ENCODE assay signal across 1 cellular context in the genomic region with DNA sequence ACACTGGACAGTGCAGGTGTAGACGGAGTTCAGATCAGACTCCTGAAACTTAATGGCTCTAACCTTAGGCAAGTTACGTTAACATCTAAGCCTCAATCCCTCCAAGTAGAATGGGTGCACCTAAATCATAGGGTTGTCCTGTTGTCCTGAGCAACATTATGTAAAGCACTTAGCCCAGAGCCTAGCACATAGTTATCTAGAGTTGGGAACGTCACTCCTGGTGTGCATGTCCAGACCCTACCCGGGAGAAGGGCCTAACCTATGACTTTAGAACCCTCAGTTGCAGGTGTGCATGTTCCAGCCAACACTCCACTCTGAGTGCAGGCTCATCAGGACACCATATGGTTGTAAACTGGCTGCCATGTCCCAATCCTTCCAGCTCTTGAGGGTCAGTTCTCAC.
TF ChIP-seq lines count a peak whose summit lies in the region.

No MANE protein-coding gene starts in this region.

TF ChIP-seq in HepG2, 621 proteins besides CTCF, POLR2A, EP300 and RAD21:
- TF ChIP-seq TCF7L2 (IDR thresholded peaks at IDR 0.05; ENCODE audit: low read depth, low read length) (no peak), SRY (CRISPR knock-in tag; IDR thresholded peaks at IDR 0.05) (no peak), KDM5B (CRISPR knock-in tag; IDR thresholded peaks at IDR 0.05; ENCODE audit: borderline replicate concordance) (no peak), RBM22 (optimal IDR thresholded peaks at IDR 0.05; ENCODE audit: low read length) (peak; percentile 63), AGO2 (optimal IDR thresholded peaks at IDR 0.05; ENCODE audit: low read depth, low read length) (peak; percentile 48), REL (CRISPR knock-in tag; conservative IDR thresholded peaks at IDR 0.05) (no peak), CEBPB (IDR thresholded peaks at IDR 0.05; ENCODE audit: borderline replicate concordance, low read depth, low read length) (no peak), POLR2AphosphoS5 (IDR thresholded peaks at IDR 0.05; ENCODE audit: low read depth, low read length) (peak; percentile 34), ZNF460 (CRISPR knock-in tag; IDR thresholded peaks at IDR 0.05; ENCODE audit: borderline replicate concordance) (no peak), ZMYM2 (CRISPR knock-in tag; IDR thresholded peaks at IDR 0.05) (no peak)
- TF ChIP-seq, protein P1, sequence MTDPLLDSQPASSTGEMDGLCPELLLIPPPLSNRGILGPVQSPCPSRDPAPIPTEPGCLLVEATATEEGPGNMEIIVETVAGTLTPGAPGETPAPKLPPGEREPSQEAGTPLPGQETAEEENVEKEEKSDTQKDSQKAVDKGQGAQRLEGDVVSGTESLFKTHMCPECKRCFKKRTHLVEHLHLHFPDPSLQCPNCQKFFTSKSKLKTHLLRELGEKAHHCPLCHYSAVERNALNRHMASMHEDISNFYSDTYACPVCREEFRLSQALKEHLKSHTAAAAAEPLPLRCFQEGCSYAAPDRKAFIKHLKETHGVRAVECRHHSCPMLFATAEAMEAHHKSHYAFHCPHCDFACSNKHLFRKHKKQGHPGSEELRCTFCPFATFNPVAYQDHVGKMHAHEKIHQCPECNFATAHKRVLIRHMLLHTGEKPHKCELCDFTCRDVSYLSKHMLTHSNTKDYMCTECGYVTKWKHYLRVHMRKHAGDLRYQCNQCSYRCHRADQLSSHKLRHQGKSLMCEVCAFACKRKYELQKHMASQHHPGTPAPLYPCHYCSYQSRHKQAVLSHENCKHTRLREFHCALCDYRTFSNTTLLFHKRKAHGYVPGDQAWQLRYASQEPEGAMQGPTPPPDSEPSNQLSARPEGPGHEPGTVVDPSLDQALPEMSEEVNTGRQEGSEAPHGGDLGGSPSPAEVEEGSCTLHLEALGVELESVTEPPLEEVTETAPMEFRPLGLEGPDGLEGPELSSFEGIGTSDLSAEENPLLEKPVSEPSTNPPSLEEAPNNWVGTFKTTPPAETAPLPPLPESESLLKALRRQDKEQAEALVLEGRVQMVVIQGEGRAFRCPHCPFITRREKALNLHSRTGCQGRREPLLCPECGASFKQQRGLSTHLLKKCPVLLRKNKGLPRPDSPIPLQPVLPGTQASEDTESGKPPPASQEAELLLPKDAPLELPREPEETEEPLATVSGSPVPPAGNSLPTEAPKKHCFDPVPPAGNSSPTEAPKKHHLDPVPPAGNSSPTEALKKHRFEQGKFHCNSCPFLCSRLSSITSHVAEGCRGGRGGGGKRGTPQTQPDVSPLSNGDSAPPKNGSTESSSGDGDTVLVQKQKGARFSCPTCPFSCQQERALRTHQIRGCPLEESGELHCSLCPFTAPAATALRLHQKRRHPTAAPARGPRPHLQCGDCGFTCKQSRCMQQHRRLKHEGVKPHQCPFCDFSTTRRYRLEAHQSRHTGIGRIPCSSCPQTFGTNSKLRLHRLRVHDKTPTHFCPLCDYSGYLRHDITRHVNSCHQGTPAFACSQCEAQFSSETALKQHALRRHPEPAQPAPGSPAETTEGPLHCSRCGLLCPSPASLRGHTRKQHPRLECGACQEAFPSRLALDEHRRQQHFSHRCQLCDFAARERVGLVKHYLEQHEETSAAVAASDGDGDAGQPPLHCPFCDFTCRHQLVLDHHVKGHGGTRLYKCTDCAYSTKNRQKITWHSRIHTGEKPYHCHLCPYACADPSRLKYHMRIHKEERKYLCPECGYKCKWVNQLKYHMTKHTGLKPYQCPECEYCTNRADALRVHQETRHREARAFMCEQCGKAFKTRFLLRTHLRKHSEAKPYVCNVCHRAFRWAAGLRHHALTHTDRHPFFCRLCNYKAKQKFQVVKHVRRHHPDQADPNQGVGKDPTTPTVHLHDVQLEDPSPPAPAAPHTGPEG (CRISPR knock-in tag; IDR thresholded peaks at IDR 0.05), result no peak
- TF ChIP-seq, protein P2, sequence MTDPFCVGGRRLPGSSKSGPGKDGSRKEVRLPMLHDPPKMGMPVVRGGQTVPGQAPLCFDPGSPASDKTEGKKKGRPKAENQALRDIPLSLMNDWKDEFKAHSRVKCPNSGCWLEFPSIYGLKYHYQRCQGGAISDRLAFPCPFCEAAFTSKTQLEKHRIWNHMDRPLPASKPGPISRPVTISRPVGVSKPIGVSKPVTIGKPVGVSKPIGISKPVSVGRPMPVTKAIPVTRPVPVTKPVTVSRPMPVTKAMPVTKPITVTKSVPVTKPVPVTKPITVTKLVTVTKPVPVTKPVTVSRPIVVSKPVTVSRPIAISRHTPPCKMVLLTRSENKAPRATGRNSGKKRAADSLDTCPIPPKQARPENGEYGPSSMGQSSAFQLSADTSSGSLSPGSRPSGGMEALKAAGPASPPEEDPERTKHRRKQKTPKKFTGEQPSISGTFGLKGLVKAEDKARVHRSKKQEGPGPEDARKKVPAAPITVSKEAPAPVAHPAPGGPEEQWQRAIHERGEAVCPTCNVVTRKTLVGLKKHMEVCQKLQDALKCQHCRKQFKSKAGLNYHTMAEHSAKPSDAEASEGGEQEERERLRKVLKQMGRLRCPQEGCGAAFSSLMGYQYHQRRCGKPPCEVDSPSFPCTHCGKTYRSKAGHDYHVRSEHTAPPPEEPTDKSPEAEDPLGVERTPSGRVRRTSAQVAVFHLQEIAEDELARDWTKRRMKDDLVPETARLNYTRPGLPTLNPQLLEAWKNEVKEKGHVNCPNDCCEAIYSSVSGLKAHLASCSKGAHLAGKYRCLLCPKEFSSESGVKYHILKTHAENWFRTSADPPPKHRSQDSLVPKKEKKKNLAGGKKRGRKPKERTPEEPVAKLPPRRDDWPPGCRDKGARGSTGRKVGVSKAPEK (CRISPR knock-in tag; IDR thresholded peaks at IDR 0.05; ENCODE audit: borderline replicate concordance), result no peak
- TF ChIP-seq, protein P3, sequence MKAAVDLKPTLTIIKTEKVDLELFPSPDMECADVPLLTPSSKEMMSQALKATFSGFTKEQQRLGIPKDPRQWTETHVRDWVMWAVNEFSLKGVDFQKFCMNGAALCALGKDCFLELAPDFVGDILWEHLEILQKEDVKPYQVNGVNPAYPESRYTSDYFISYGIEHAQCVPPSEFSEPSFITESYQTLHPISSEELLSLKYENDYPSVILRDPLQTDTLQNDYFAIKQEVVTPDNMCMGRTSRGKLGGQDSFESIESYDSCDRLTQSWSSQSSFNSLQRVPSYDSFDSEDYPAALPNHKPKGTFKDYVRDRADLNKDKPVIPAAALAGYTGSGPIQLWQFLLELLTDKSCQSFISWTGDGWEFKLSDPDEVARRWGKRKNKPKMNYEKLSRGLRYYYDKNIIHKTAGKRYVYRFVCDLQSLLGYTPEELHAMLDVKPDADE (CRISPR knock-in tag; IDR thresholded peaks at IDR 0.05), result no peak
